ENCODE assay signal across 8 cellular contexts in the genomic region with DNA sequence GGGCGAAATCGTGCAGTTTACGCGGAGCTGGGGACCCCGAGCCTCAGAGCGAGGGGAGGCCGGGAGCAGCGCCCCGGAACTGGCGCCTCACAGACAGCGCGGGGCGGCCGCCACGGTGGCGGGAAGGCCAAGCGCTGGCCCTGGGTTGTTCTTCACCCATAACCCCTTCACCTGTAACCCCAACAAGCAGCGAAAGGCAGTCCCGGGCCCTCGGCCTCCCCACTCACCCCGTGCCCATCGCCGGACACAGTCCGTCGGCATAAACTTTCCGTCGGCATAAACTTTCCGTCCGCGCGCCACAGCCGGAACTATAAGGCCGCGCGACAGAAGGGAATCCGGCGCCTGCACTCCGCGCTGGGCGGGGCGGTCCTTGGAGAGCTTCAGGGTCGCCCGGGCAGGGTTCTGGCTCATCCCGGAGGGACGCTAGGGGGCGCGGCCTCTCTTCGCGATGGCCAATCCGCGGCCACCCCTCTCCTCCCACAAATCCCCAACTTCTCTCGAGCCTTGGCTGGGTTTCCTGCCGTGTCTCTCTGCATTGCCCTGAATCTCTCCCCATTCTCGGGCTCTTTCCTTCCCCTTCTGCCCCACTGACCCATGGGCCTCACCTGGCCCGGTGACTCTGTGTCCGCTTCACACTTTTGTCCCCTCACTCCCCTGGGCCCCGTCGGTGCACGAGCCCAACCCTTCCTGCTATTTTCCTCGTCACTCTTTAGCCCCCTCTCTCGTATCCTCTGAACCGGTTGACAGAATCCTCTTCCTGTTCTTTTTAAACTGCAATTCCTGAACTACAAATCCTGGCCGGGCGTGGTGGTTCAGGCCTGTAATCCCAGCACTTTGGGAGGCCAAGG. TPM values are rescaled to one million over a fixed set of nuclear protein-coding genes. Genes with fewer than 3 reads are reported as not detected.
DNase-seq lines count a peak whose midpoint lies in the region; ATAC-seq lines count a peak whose summit lies in the region.

INTS14 (minus strand) TSS at position 261 of the 848 bp plus-strand sequence. CDS start 3,751 bp downstream, outside the sequence.

- no peaks in the 10 kb centered on the region for H3K27me3 Mint-ChIP-seq in activated CD8-positive, alpha-beta memory T cell treated with anti-CD3 and anti-CD28 coated beads, Interleukin-2, amount 10 ng/mL, durations not matched to agents 7 days and 5 days

- H3K9me3 Mint-ChIP-seq in activated CD8-positive, alpha-beta memory T cell treated with anti-CD3 and anti-CD28 coated beads, Interleukin-2, amount 10 ng/mL, durations not matched to agents 7 days and 5 days (ENCODE audit: low read depth) = no peaks in the 10 kb centered on the region

- H3K4me3 Mint-ChIP-seq in activated CD8-positive, alpha-beta memory T cell treated with anti-CD3 and anti-CD28 coated beads, Interleukin-2, amount 10 ng/mL, durations not matched to agents 7 days and 5 days = peak within 1 kb of the TSS; percentile 99

- H3K36me3 Mint-ChIP-seq in activated CD8-positive, alpha-beta memory T cell treated with anti-CD3 and anti-CD28 coated beads, Interleukin-2, amount 10 ng/mL, durations not matched to agents 7 days and 5 days = peaks cover 3% of the 10 kb centered on the region

- H3K4me2 ChIP-seq in mesendoderm (ENCODE audit: low read length) = peak within 1 kb of the TSS; percentile 76

- H3K27me3 ChIP-seq in HUES48 (ENCODE audit: control insufficient read depth, insufficient read depth, low read length) (no peaks in the 10 kb centered on the region), NT2/D1 (ENCODE audit: insufficient read depth, insufficient read length) (no peaks in the 10 kb centered on the region), endocrine pancreas (ENCODE audit: control insufficient read depth, insufficient read depth, low read length) (no peaks in the 10 kb centered on the region), mesendoderm (ENCODE audit: insufficient read depth, low read length, poor library complexity) (no peaks in the 10 kb centered on the region)

- ATAC-seq in GM21390 (IDR thresholded peaks at IDR 0.05; ENCODE audit: unreplicated experiment) = peak; percentile 96
- peak; percentile 99 for ATAC-seq in activated CD8-positive, alpha-beta memory T cell treated with anti-CD3 and anti-CD28 coated beads, Interleukin-2, amount 10 ng/mL, durations not matched to agents 7 days and 5 days

- peak within 1 kb of the TSS; percentile 93 for H3K9ac ChIP-seq in HUES48 (ENCODE audit: low read depth, low read length)
- H3K9ac ChIP-seq in NT2/D1 (ENCODE audit: insufficient read length, low read depth) = peak within 1 kb of the TSS; percentile 97
- peak within 1 kb of the TSS; percentile 70 for H3K9ac ChIP-seq in endocrine pancreas (ENCODE audit: control insufficient read depth, insufficient read depth, low read length)
- H3K9ac ChIP-seq in mesendoderm (ENCODE audit: low read length) = peak within 1 kb of the TSS; percentile 91

- H3K4ac ChIP-seq in mesendoderm (ENCODE audit: low read depth, low read length) = peak within 1 kb of the TSS; percentile 82

- H4K5ac ChIP-seq in mesendoderm (ENCODE audit: low read length) = peak within 1 kb of the TSS; percentile 44

- H3K18ac ChIP-seq in mesendoderm (ENCODE audit: low read length) = peak within 1 kb of the TSS; percentile 30

- no peak within 1 kb of the TSS for H2BK120ac ChIP-seq in mesendoderm (ENCODE audit: low read depth, low read length)

- H3K36me3 ChIP-seq in HUES48 (ENCODE audit: control insufficient read depth, insufficient read depth, low read length) = peaks cover 6% of the 10 kb centered on the region; the same call in 1 of the 2 replicates
- H3K36me3 ChIP-seq in NT2/D1 (ENCODE audit: insufficient read depth, insufficient read length, low read length) = peaks cover 18% of the 10 kb centered on the region
- no peaks in the 10 kb centered on the region for H3K36me3 ChIP-seq in endocrine pancreas (ENCODE audit: control insufficient read depth, insufficient read depth, low read length)
- H3K36me3 ChIP-seq in mesendoderm (ENCODE audit: control insufficient read depth, insufficient read depth, low read length) = peaks cover 2% of the 10 kb centered on the region

- no CpG with 5 or more reads among the region's 64 CpGs for WGBS in mesendoderm (ENCODE audit: extremely low coverage, insufficient coverage, low lambda C conversion rate)

- H4K8ac ChIP-seq in mesendoderm (ENCODE audit: low read depth, low read length) = no peak within 1 kb of the TSS

- peaks cover 13% of the 10 kb centered on the region for H3K4me1 ChIP-seq in HUES48 (ENCODE audit: control insufficient read depth, insufficient read depth, low read length)
- no peaks in the 10 kb centered on the region for H3K4me1 ChIP-seq in NT2/D1 (ENCODE audit: insufficient read depth, insufficient read length)
- no peaks in the 10 kb centered on the region for H3K4me1 ChIP-seq in endocrine pancreas (ENCODE audit: control insufficient read depth, insufficient read depth, low read length)
- peaks cover 2% of the 10 kb centered on the region for H3K4me1 ChIP-seq in mesendoderm (ENCODE audit: control insufficient read depth, low read depth, low read length)

- H2AK5ac ChIP-seq in mesendoderm (ENCODE audit: low read length) = no peak within 1 kb of the TSS

- H3K79me1 ChIP-seq in mesendoderm (ENCODE audit: low read length) = peaks cover 5% of the 10 kb centered on the region

- no peak within 1 kb of the TSS for H2BK15ac ChIP-seq in mesendoderm (replicated peaks; ENCODE audit: low read depth)

- peak; percentile 99 for DNase-seq in D341Med (ENCODE audit: low spot score)
- peak; percentile 96 for DNase-seq in NT2/D1 (ENCODE audit: low read depth, low spot score)
- peak; percentile 96 for DNase-seq in activated CD8-positive, alpha-beta memory T cell treated with anti-CD3 and anti-CD28 coated beads, Interleukin-2, amount 10 ng/mL, durations not matched to agents 7 days and 5 days
- DNase-seq in mesendoderm = peak; percentile 98
- DNase-seq in stimulated activated CD8-positive, alpha-beta memory T cell treated with anti-CD3 and anti-CD28 coated beads, Interleukin-15, amount 100 ng/mL, for 1 hour (ENCODE audit: low read depth) = peak; percentile 83

- CTCF ChIA-PET in activated CD8-positive, alpha-beta memory T cell treated with anti-CD3 and anti-CD28 coated beads, Interleukin-2, amount 10 ng/mL, durations not matched to agents 7 days and 5 days (lab: Charles Lee) = interaction anchor here (0.6 to 2.9 kb wide), 25 partner anchors 9 to 331 kb away, joined by 3 to 16 read pairs (median 3); partner anchors contain the start of genes DPP8, RAB11A and RNU5B-1

- peaks cover 11% of the 10 kb centered on the region for H3K79me2 ChIP-seq in mesendoderm (ENCODE audit: control insufficient read depth, insufficient read depth, low read length)

- H3K27ac ChIP-seq in HUES48 (ENCODE audit: low read depth, low read length) (peak within 1 kb of the TSS; percentile 90), mesendoderm (ENCODE audit: low read depth, low read length) (peak within 1 kb of the TSS; percentile 95)

- H3K27ac Mint-ChIP-seq in activated CD8-positive, alpha-beta memory T cell treated with anti-CD3 and anti-CD28 coated beads, Interleukin-2, amount 10 ng/mL, durations not matched to agents 7 days and 5 days = peak within 1 kb of the TSS; percentile 97

- H3K9me3 ChIP-seq in HUES48 (ENCODE audit: control insufficient read depth, insufficient read depth, low read length) (no peaks in the 10 kb centered on the region), NT2/D1 (ENCODE audit: insufficient read depth, low read length) (no peaks in the 10 kb centered on the region), endocrine pancreas (ENCODE audit: control insufficient read depth, low read length) (no peaks in the 10 kb centered on the region)

- H3K4me1 Mint-ChIP-seq in activated CD8-positive, alpha-beta memory T cell treated with anti-CD3 and anti-CD28 coated beads, Interleukin-2, amount 10 ng/mL, durations not matched to agents 7 days and 5 days = peaks cover 52% of the 10 kb centered on the region

- no peak within 1 kb of the TSS for H3K23ac ChIP-seq in mesendoderm (ENCODE audit: low read length)

- H3K56ac ChIP-seq in mesendoderm (ENCODE audit: low read length) = peak within 1 kb of the TSS; percentile 94

- H2BK5ac ChIP-seq in mesendoderm (ENCODE audit: low read length) = peak within 1 kb of the TSS; percentile 61

- H3K4me3 ChIP-seq in HUES48 (ENCODE audit: low read depth, low read length) (peak within 1 kb of the TSS; percentile 84), NT2/D1 (ENCODE audit: insufficient read length, low read depth) (peak within 1 kb of the TSS; percentile 97), endocrine pancreas (ENCODE audit: control insufficient read depth, insufficient read depth, low read length) (peak within 1 kb of the TSS; percentile 84), mesendoderm (ENCODE audit: low read length) (peak within 1 kb of the TSS; percentile 80)

RNA-seq across cellular contexts. Expression of gene INTS14, which starts in this region (rescaled TPM):
- 10 to 100 TPM; 44.2 to 51.7 TPM for total RNA-seq in activated CD8-positive, alpha-beta memory T cell treated with anti-CD3 and anti-CD28 coated beads, Interleukin-2, amount 10 ng/mL, durations not matched to agents 7 days and 5 days
- 26.9 TPM for polyA plus RNA-seq in mesendoderm (2013, experiment 1 of 2)
- 26.7 TPM for polyA plus RNA-seq in mesendoderm (2013, experiment 2 of 2)

Comparison
In these comparisons a context has a peak if more than half of its experiments do, and no peak if none do; other contexts are left out.
1. Peak in every context shown above with its lines: DNase-seq, ATAC-seq, H3K4me3 ChIP-seq and H3K27ac ChIP-seq.